Comparison of ENCODE assay signal across 1 cellular context in the genomic region with DNA sequence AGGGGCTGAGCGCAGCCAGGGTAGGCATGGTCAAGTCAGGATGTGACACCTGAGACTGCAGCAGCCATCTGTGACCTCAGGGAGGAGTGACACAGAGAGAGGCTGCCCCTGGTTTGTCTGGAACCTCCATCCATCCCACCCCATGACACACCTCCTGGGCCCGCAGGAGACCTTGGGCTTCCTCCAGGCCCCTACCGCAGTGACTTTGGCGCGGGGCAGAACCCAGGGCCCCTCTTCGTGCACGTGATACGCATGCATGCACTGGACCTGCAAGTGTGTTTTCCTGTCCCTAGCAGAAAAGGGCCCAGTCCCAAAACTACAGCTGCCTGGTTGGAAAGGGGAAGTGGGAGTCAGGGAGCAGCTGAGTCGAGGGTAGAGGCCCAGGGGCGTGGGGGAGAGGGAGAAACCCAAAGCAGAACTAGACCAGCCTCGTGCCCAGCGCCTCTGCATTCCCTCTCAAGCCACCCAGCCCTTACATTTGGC.
TF ChIP-seq lines count a peak whose summit lies in the region.

No MANE protein-coding gene starts in this region.

TF ChIP-seq in HepG2, 621 proteins besides CTCF, POLR2A, EP300 and RAD21:
- TF ChIP-seq ZNF496 (CRISPR knock-in tag; IDR thresholded peaks at IDR 0.05; ENCODE audit: insufficient replicate concordance) (no peak), PCBP1 (IDR thresholded peaks at IDR 0.05; ENCODE audit: borderline replicate concordance, low read depth, low read length) (no peak), MED13 (CRISPR knock-in tag; IDR thresholded peaks at IDR 0.05) (no peak), ZNF691 (CRISPR knock-in tag; IDR thresholded peaks at IDR 0.05; ENCODE audit: borderline replicate concordance, low read depth) (no peak), ZNF678 (CRISPR knock-in tag; IDR thresholded peaks at IDR 0.05) (no peak), ZNF280B (CRISPR knock-in tag; IDR thresholded peaks at IDR 0.05; ENCODE audit: borderline replicate concordance) (no peak), MED8 (CRISPR knock-in tag; IDR thresholded peaks at IDR 0.05; ENCODE audit: insufficient replicate concordance) (no peak), HNRNPLL (IDR thresholded peaks at IDR 0.05; ENCODE audit: low read depth, low read length, poor library complexity, severe bottlenecking) (no peak), ZSCAN30 (CRISPR knock-in tag; IDR thresholded peaks at IDR 0.05) (no peak), ZBTB10 (CRISPR knock-in tag; IDR thresholded peaks at IDR 0.05; ENCODE audit: borderline replicate concordance) (no peak), ZNF3 (CRISPR knock-in tag; IDR thresholded peaks at IDR 0.05) (no peak), FOXP1 (IDR thresholded peaks at IDR 0.05) (no peak), FOXP1 (CRISPR knock-in tag; IDR thresholded peaks at IDR 0.05) (no peak), ZFP91 (CRISPR knock-in tag; IDR thresholded peaks at IDR 0.05; ENCODE audit: borderline replicate concordance) (no peak), SMAD9 (CRISPR knock-in tag; IDR thresholded peaks at IDR 0.05) (no peak), ZBTB38 (CRISPR knock-in tag; IDR thresholded peaks at IDR 0.05) (no peak), AFF4 (CRISPR knock-in tag; IDR thresholded peaks at IDR 0.05) (no peak), ZNF747 (CRISPR knock-in tag; IDR thresholded peaks at IDR 0.05; ENCODE audit: borderline replicate concordance) (no peak)
- TF ChIP-seq, protein P1, sequence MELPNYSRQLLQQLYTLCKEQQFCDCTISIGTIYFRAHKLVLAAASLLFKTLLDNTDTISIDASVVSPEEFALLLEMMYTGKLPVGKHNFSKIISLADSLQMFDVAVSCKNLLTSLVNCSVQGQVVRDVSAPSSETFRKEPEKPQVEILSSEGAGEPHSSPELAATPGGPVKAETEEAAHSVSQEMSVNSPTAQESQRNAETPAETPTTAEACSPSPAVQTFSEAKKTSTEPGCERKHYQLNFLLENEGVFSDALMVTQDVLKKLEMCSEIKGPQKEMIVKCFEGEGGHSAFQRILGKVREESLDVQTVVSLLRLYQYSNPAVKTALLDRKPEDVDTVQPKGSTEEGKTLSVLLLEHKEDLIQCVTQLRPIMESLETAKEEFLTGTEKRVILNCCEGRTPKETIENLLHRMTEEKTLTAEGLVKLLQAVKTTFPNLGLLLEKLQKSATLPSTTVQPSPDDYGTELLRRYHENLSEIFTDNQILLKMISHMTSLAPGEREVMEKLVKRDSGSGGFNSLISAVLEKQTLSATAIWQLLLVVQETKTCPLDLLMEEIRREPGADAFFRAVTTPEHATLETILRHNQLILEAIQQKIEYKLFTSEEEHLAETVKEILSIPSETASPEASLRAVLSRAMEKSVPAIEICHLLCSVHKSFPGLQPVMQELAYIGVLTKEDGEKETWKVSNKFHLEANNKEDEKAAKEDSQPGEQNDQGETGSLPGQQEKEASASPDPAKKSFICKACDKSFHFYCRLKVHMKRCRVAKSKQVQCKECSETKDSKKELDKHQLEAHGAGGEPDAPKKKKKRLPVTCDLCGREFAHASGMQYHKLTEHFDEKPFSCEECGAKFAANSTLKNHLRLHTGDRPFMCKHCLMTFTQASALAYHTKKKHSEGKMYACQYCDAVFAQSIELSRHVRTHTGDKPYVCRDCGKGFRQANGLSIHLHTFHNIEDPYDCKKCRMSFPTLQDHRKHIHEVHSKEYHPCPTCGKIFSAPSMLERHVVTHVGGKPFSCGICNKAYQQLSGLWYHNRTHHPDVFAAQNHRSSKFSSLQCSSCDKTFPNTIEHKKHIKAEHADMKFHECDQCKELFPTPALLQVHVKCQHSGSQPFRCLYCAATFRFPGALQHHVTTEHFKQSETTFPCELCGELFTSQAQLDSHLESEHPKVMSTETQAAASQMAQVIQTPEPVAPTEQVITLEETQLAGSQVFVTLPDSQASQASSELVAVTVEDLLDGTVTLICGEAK (IDR thresholded peaks at IDR 0.05), result no peak
- TF ChIP-seq, protein P1 (CRISPR knock-in tag; IDR thresholded peaks at IDR 0.05), result no peak
- TF ChIP-seq, protein P2, sequence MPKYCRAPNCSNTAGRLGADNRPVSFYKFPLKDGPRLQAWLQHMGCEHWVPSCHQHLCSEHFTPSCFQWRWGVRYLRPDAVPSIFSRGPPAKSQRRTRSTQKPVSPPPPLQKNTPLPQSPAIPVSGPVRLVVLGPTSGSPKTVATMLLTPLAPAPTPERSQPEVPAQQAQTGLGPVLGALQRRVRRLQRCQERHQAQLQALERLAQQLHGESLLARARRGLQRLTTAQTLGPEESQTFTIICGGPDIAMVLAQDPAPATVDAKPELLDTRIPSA (CRISPR knock-in tag; IDR thresholded peaks at IDR 0.05; ENCODE audit: borderline replicate concordance), result no peak
- TF ChIP-seq, protein P3, sequence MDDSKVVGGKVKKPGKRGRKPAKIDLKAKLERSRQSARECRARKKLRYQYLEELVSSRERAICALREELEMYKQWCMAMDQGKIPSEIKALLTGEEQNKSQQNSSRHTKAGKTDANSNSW (CRISPR knock-in tag; IDR thresholded peaks at IDR 0.05; ENCODE audit: borderline replicate concordance), result no peak
